29 cellular contexts compared by ENCODE assay signal in genomic region chr4:186307916-186308315, GRCh38. TPM values are rescaled to one million over a fixed set of nuclear protein-coding genes. Genes with fewer than 3 reads are reported as not detected.
"Had no signal": no experiment of that assay in that cellular context is flagged by ENCODE, and none has a peak within 500 bp of the region (broad histone marks: within the 10 kb centered on the region; RNA-seq: fewer than 3 reads in every experiment).

No MANE protein-coding gene starts in this region.

- DNase-seq: caudate nucleus; cerebellar nuclear complex; cortex of kidney; effector memory CD8-positive, alpha-beta T cell; erythroblast; esophagus squamous epithelium; foreskin melanocyte; head of caudate nucleus; kidney; mesenchymal stem cell; naive thymus-derived CD4-positive, alpha-beta T cell; sigmoid colon; stimulated activated CD4-positive, alpha-beta T cell treated with anti-CD3 and anti-CD28 coated beads, Interleukin-2, amount 100 ng/mL, for 24 hours; stimulated activated CD4-positive, alpha-beta T cell treated with anti-CD3 and anti-CD28 coated beads, Interleukin-4, amount 100 ng/mL, for 24 hours; stimulated activated naive CD8-positive, alpha-beta T cell treated with anti-CD3 and anti-CD28 coated beads, Interleukin-15, Interleukin-2, amounts not matched to agents 100 U/mL and 50 U/mL, for 24 hours; transverse colon had no signal

- H3K9me3 Mint-ChIP-seq: mesothelial cell of epicardium; nephron; neural progenitor cell; stimulated activated effector memory CD8-positive, alpha-beta T cell treated with anti-CD3 and anti-CD28 coated beads, Interleukin-12 subunit alpha, Interleukin-12 subunit beta, amount 100 ng/mL, for 72 hours had no signal

- H3K4me3 Mint-ChIP-seq: effector memory CD8-positive, alpha-beta T cell; mesothelial cell of epicardium; naive thymus-derived CD4-positive, alpha-beta T cell; nephron; neural progenitor cell; stimulated activated effector memory CD8-positive, alpha-beta T cell treated with anti-CD3 and anti-CD28 coated beads, Interleukin-12 subunit alpha, Interleukin-12 subunit beta, amount 100 ng/mL, for 72 hours had no signal

- H3K4me1 Mint-ChIP-seq: mesothelial cell of epicardium; naive thymus-derived CD4-positive, alpha-beta T cell; neural progenitor cell; stimulated activated effector memory CD8-positive, alpha-beta T cell treated with anti-CD3 and anti-CD28 coated beads, Interleukin-12 subunit alpha, Interleukin-12 subunit beta, amount 100 ng/mL, for 72 hours had no signal

- H3K36me3 Mint-ChIP-seq: mesothelial cell of epicardium; naive thymus-derived CD4-positive, alpha-beta T cell; neural progenitor cell; stimulated activated effector memory CD8-positive, alpha-beta T cell treated with anti-CD3 and anti-CD28 coated beads, Interleukin-12 subunit alpha, Interleukin-12 subunit beta, amount 100 ng/mL, for 72 hours had no signal

- H3K9me3 ChIP-seq: esophagus squamous epithelium, sigmoid colon, thoracic aorta, transverse colon had no signal

- H3K27ac ChIP-seq: esophagus squamous epithelium, neural progenitor cell, parathyroid adenoma, sigmoid colon, thoracic aorta, transverse colon had no signal

- H3K4me1 ChIP-seq: esophagus squamous epithelium, neural progenitor cell, parathyroid adenoma had no signal

- H3K27ac Mint-ChIP-seq: effector memory CD8-positive, alpha-beta T cell; mesothelial cell of epicardium; naive thymus-derived CD4-positive, alpha-beta T cell; nephron; neural progenitor cell; progenitor cell of endocrine pancreas; stimulated activated effector memory CD8-positive, alpha-beta T cell treated with anti-CD3 and anti-CD28 coated beads, Interleukin-12 subunit alpha, Interleukin-12 subunit beta, amount 100 ng/mL, for 72 hours had no signal

- H3K4me3 ChIP-seq: esophagus squamous epithelium, neural progenitor cell, sigmoid colon, thoracic aorta, transverse colon had no signal

- H3K27me3 ChIP-seq: neural progenitor cell, sigmoid colon, transverse colon had no signal

- H3K36me3 ChIP-seq: esophagus squamous epithelium, neural progenitor cell, sigmoid colon, thoracic aorta, transverse colon had no signal

- ATAC-seq: effector memory CD8-positive, alpha-beta T cell; left lobe of liver; naive thymus-derived CD4-positive, alpha-beta T cell; stimulated activated effector memory CD8-positive, alpha-beta T cell treated with anti-CD3 and anti-CD28 coated beads, Interleukin-12 subunit alpha, Interleukin-12 subunit beta, amount 100 ng/mL, for 72 hours; stimulated activated naive CD8-positive, alpha-beta T cell treated with anti-CD3 and anti-CD28 coated beads, Interleukin-15, Interleukin-2, amounts not matched to agents 100 U/mL and 50 U/mL, for 24 hours had no signal

RNA-seq across cellular contexts. Expression of gene F11, which starts 41.9 kb away (rescaled TPM):
- total RNA-seq: dermis microvascular lymphatic vessel endothelial cell, esophagus squamous epithelium, lung microvascular endothelial cell, mesothelial cell of epicardium, osteoblast, skeletal muscle tissue, thoracic aorta, transverse colon, urinary bladder had no signal
- polyA plus RNA-seq: naive thymus-derived CD4-positive, alpha-beta T cell had no signal
